ENCODE assay signal across 17 cellular contexts in the genomic region with DNA sequence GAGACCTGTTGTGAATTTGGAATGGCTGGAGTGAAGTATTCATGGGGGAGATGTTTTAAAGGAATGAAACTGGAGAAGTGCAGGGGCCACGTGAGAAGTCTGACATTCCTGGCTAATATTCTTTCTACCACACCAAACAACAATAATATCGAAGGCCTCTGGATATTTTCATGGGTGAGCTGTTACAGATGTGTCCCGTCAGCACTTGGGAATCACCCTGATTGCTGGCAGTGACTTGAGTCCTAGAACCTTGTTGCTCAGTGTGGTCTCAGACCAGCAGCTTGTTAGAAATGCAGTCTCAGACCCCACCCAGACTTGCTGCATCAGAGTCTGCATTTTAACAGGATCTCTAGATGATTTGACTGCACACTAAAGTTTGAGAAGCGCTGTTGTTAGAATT.
A peak's percentile ranks its signal among the peaks of the same experiment; 100 is the strongest.
DNase-seq lines count a peak whose midpoint lies in the region; ATAC-seq and TF ChIP-seq lines count a peak whose summit lies in the region.
"Had no signal": no experiment of that assay in that cellular context is flagged by ENCODE, and none has a peak within 500 bp of the region (broad histone marks: within the 10 kb centered on the region; RNA-seq: fewer than 3 reads in every experiment).

No MANE protein-coding gene starts in this region.

- H3K14ac ChIP-seq in H9 (ENCODE audit: insufficient read depth, low read length): no peak overlapping the region

- ATAC-seq in HG02938 (IDR thresholded peaks at IDR 0.05; ENCODE audit: unreplicated experiment): no peak
- no peak for ATAC-seq in natural killer cell treated with Interleukin-12 subunit alpha and Interleukin-12 subunit beta and Interleukin-15 and Interleukin-18, amount 100 ng/mL, for 72 hours
- ATAC-seq in GM18511 (IDR thresholded peaks at IDR 0.05; ENCODE audit: unreplicated experiment): no peak
- ATAC-seq: HCT116 had no signal

- H3K4me3 ChIP-seq in fibroblast of pulmonary artery (replicated peaks; ENCODE audit: low read depth, low read length): no peak overlapping the region
- H3K4me3 ChIP-seq in iPS-20b (ENCODE audit: low read length): no peak overlapping the region
- H3K4me3 ChIP-seq in parathyroid adenoma (ENCODE audit: low read depth, low read length): no peak overlapping the region
- H3K4me3 ChIP-seq: MG63 had no signal

- no peak for DNase-seq in H9
- peak; percentile 25 for DNase-seq in fibroblast of pulmonary artery (ENCODE audit: low read depth)
- DNase-seq in natural killer cell treated with Interleukin-12 subunit alpha and Interleukin-12 subunit beta and Interleukin-15 and Interleukin-18, amount 100 ng/mL, for 72 hours (ENCODE audit: low spot score): no peak
- DNase-seq: BE2C; CD4-positive, alpha-beta memory T cell; MG63; NCI-H1092; NCI-H146; NCI-H2081; NCI-H748 treated with DMSO at 0.1 percent for 48 hours; OCI-M1 had no signal

- no peak overlapping the region for H2BK5ac ChIP-seq in H9 (ENCODE audit: insufficient read length, low read length)

- H3K4me2 ChIP-seq in H9 (ENCODE audit: insufficient read depth, insufficient read length, low read length) (no peak overlapping the region), parathyroid adenoma (ENCODE audit: low read length) (peak overlapping the region; percentile 25)
- H3K4me2 ChIP-seq: KMS-11 had no signal

- H3K4me3 Mint-ChIP-seq in H9: no peak overlapping the region
- no peak overlapping the region for H3K4me3 Mint-ChIP-seq in natural killer cell treated with Interleukin-12 subunit alpha and Interleukin-12 subunit beta and Interleukin-15 and Interleukin-18, amount 100 ng/mL, for 72 hours
- H3K4me3 Mint-ChIP-seq: CD4-positive, alpha-beta memory T cell had no signal

- WGBS in H9 (ENCODE audit: extremely low coverage, insufficient read length, low lambda C conversion rate): no CpG with 5 or more reads among the region's 4 CpGs

- H3K18ac ChIP-seq in H9 (ENCODE audit: insufficient read length, low read depth, low read length): no peak overlapping the region

- peak overlapping the region in 2 of 3 experiments; percentile 32 to 80; a peak in 3 of 7 replicates for H3K27ac Mint-ChIP-seq in H9
- H3K27ac Mint-ChIP-seq in natural killer cell treated with Interleukin-12 subunit alpha and Interleukin-12 subunit beta and Interleukin-15 and Interleukin-18, amount 100 ng/mL, for 72 hours: no peak overlapping the region

- no peak overlapping the region for H2AK5ac ChIP-seq in H9 (ENCODE audit: insufficient read length, low read length)

- H3K27ac ChIP-seq in H9 (ENCODE audit: insufficient read length, low read depth, low read length) (no peak overlapping the region), iPS-20b (ENCODE audit: low read length) (no peak overlapping the region), parathyroid adenoma (no peak overlapping the region)
- H3K27ac ChIP-seq: KMS-11 had no signal

- no peak overlapping the region for H3K23ac ChIP-seq in H9 (ENCODE audit: insufficient read length, low read depth, low read length)

- H3K4me1 ChIP-seq in H9 (ENCODE audit: insufficient read depth, low read length) (no peaks in the 10 kb centered on the region; the same call in 1 of the 2 replicates), iPS-20b (ENCODE audit: insufficient read depth, low read length) (peaks cover 9% of the 10 kb centered on the region), parathyroid adenoma (peaks cover 7% of the 10 kb centered on the region)
- H3K4me1 ChIP-seq: BE2C had no signal

- H3K79me1 ChIP-seq in H9 (ENCODE audit: insufficient read depth, low read depth, low read length, poor library complexity, severe bottlenecking): no peaks in the 10 kb centered on the region

- H4K5ac ChIP-seq in H9 (ENCODE audit: insufficient read length, low read depth, low read length): no peak overlapping the region

- H3K9me3 ChIP-seq in H9 (ENCODE audit: control insufficient read depth, low read depth, low read length) (no peaks in the 10 kb centered on the region), iPS-20b (ENCODE audit: insufficient read depth, low read depth, low read length) (no peaks in the 10 kb centered on the region), parathyroid adenoma (ENCODE audit: control insufficient read depth, low read length) (no peaks in the 10 kb centered on the region)
- H3K9me3 ChIP-seq: BE2C, MG63 had no signal

- H3K27me3 Mint-ChIP-seq in H9 (ENCODE audit: low read depth): no peaks in the 10 kb centered on the region
- no peaks in the 10 kb centered on the region for H3K27me3 Mint-ChIP-seq in natural killer cell treated with Interleukin-12 subunit alpha and Interleukin-12 subunit beta and Interleukin-15 and Interleukin-18, amount 100 ng/mL, for 72 hours
- H3K27me3 Mint-ChIP-seq: CD4-positive, alpha-beta memory T cell had no signal

- no peak overlapping the region for H4K8ac ChIP-seq in H9 (replicated peaks; ENCODE audit: insufficient read length, low read depth, low read length)

- H3K9me3 Mint-ChIP-seq in H9: no peaks in the 10 kb centered on the region
- H3K9me3 Mint-ChIP-seq in natural killer cell treated with Interleukin-12 subunit alpha and Interleukin-12 subunit beta and Interleukin-15 and Interleukin-18, amount 100 ng/mL, for 72 hours: no peaks in the 10 kb centered on the region
- H3K9me3 Mint-ChIP-seq: CD4-positive, alpha-beta memory T cell had no signal

- H2AFZ ChIP-seq in H9 (ENCODE audit: low read length): no peak overlapping the region
- H2AFZ ChIP-seq in parathyroid adenoma: no peak overlapping the region

- H3K9ac ChIP-seq in H9 (ENCODE audit: extremely low read depth, insufficient read length, low read length) (no peak overlapping the region), iPS-20b (ENCODE audit: low read depth, low read length) (0 out of 2 replicates have a peak overlapping the region, but pooled peaks have one; percentile 25), parathyroid adenoma (no peak overlapping the region)
- H3K9ac ChIP-seq: KMS-11 had no signal

- no peak overlapping the region for H3K4ac ChIP-seq in H9 (ENCODE audit: low read depth, low read length)

- H3K4me1 Mint-ChIP-seq in H9: peaks cover 11% of the 10 kb centered on the region in 2 experiments
- H3K4me1 Mint-ChIP-seq in natural killer cell treated with Interleukin-12 subunit alpha and Interleukin-12 subunit beta and Interleukin-15 and Interleukin-18, amount 100 ng/mL, for 72 hours (ENCODE audit: low read depth in 2 of 2): peaks cover 12 to 25% of the 10 kb centered on the region in 2 donors

- H3K23me2 ChIP-seq in H9 (ENCODE audit: insufficient read length, low read depth, low read length, poor library complexity, severe bottlenecking): no peaks in the 10 kb centered on the region

- no peak overlapping the region for H2BK12ac ChIP-seq in H9 (ENCODE audit: insufficient read length, low read depth, low read length)

- H4K20me1 ChIP-seq in H9 (ENCODE audit: control insufficient read depth, insufficient read depth, insufficient read length): no peaks in the 10 kb centered on the region

- no peak overlapping the region for H3T11ph ChIP-seq in H9 (ENCODE audit: low read length)

- no peak overlapping the region for H2BK15ac ChIP-seq in H9 (ENCODE audit: low read depth, low read length)

- no peak for TF ChIP-seq CTCF in H9 (conservative IDR thresholded peaks at IDR 0.05)
- TF ChIP-seq CTCF in fibroblast of pulmonary artery (IDR thresholded peaks at IDR 0.05; ENCODE audit: low read length, missing control alignments): no peak
- TF ChIP-seq CTCF in parathyroid adenoma (IDR thresholded peaks at IDR 0.05): no peak

- H3K79me2 ChIP-seq in H9 (ENCODE audit: insufficient read depth, low read length) (no peaks in the 10 kb centered on the region), parathyroid adenoma (peaks cover 38% of the 10 kb centered on the region)

- no peaks in the 10 kb centered on the region; a peak in 1 of 7 replicates for H3K36me3 Mint-ChIP-seq in H9 (ENCODE audit: insufficient read depth in 1 of 3, low read depth in 3 of 3)
- H3K36me3 Mint-ChIP-seq in natural killer cell treated with Interleukin-12 subunit alpha and Interleukin-12 subunit beta and Interleukin-15 and Interleukin-18, amount 100 ng/mL, for 72 hours: no peaks in the 10 kb centered on the region
- H3K36me3 Mint-ChIP-seq: CD4-positive, alpha-beta memory T cell had no signal

- no peak overlapping the region for H2BK20ac ChIP-seq in H9 (ENCODE audit: low read depth, low read length, poor library complexity, severe bottlenecking)

- H3K36me3 ChIP-seq in iPS-20b (ENCODE audit: insufficient read depth, low read depth, low read length) (no peaks in the 10 kb centered on the region), parathyroid adenoma (ENCODE audit: control insufficient read depth, insufficient read depth, low read length) (no peaks in the 10 kb centered on the region)
- H3K36me3 ChIP-seq: BE2C, MG63 had no signal

- no peak overlapping the region for H2BK120ac ChIP-seq in H9 (ENCODE audit: low read depth, low read length, poor library complexity, severe bottlenecking)

- no peak overlapping the region for H4K91ac ChIP-seq in H9 (ENCODE audit: insufficient read length, low read depth, low read length)

- no peaks in the 10 kb centered on the region for H3K27me3 ChIP-seq in H9 (ENCODE audit: insufficient read depth, low read length)
- H3K27me3 ChIP-seq in iPS-20b (ENCODE audit: insufficient read depth, low read length): no peaks in the 10 kb centered on the region
- no peaks in the 10 kb centered on the region for H3K27me3 ChIP-seq in parathyroid adenoma (ENCODE audit: control insufficient read depth, insufficient read depth, low read length)
- H3K27me3 ChIP-seq: BE2C, MG63 had no signal

- H3K56ac ChIP-seq in H9 (ENCODE audit: insufficient read length, low read depth, low read length): no peak overlapping the region

Comparison
In these comparisons a context has a peak if more than half of its experiments do, and no peak if none do; other contexts are left out.
1. H3K27ac Mint-ChIP-seq: peak in H9 (2 of 3); none in natural killer cell treated with Interleukin-12 subunit alpha and Interleukin-12 subunit beta and Interleukin-15 and Interleukin-18, amount 100 ng/mL, for 72 hours (0 of 2).